In the genomic region with DNA sequence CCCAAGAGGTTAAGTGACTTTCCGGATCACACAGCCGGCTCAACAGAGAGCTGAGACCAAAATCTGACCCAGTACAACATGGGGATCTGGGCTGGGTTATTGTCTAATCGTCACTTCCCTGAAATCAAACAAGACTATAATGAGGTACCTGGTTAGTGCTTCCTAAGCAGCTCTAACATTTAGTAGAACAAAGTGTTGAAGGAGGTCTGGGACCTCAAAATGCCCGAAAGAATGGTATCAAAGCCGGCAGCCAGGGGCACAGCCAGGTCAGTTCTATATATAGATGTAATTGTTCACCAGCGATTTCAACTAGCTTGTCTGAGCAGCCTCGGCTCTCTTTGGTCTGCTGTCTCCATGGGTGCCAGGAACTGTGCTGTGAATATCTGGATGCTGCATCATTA, we compare ENCODE assay signal across 15 cellular contexts.
DNase-seq lines count a peak whose midpoint lies in the region; ATAC-seq and TF ChIP-seq lines count a peak whose summit lies in the region.
"Had no signal": no experiment of that assay in that cellular context is flagged by ENCODE, and none has a peak within 500 bp of the region (broad histone marks: within the 10 kb centered on the region; RNA-seq: fewer than 3 reads in every experiment).

No MANE protein-coding gene starts in this region.

- intact Hi-C loops in HCT116 (cut with micrococcal nuclease): no loop called here
- intact Hi-C loops in heart right ventricle (cut with DNase I): no loop called here

- peaks cover 26% of the 10 kb centered on the region for H3K9me3 Mint-ChIP-seq in nephron
- peaks cover 47% of the 10 kb centered on the region for H3K9me3 Mint-ChIP-seq in nephron progenitor cell

- POLR2A ChIA-PET in HCT116 (lab: Charles Lee): no interaction called here

- H3K9me3 ChIP-seq in HCT116 (ENCODE audit: control insufficient read depth in 1 of 2, insufficient read depth in 1 of 2, low read depth in 1 of 2, low read length in 2 of 2) (peaks cover 5 to 19% of the 10 kb centered on the region in 2 experiments; a peak in 2 of 4 replicates), heart right ventricle (peaks cover 0 to 29% (median 11%) of the 10 kb centered on the region in 11 donors), SJCRH30 (replicated peaks) (no peaks in the 10 kb centered on the region)

- peak overlapping the region; percentile 83 to 87 (median 85) for H3K27ac Mint-ChIP-seq in nephron
- H3K27ac Mint-ChIP-seq in nephron progenitor cell: no peak overlapping the region

- 0 out of 2 replicates have a peak overlapping the region, but pooled peaks have one; percentile 6 for H3K4me2 ChIP-seq in HCT116 (ENCODE audit: low read length)
- H3K4me2 ChIP-seq: A549 had no signal

- no peak for TF ChIP-seq POLR2A in HCT116 (IDR thresholded peaks at IDR 0.05; ENCODE audit: borderline replicate concordance, extremely low read depth, insufficient read depth, insufficient read length)

- H3K36me3 ChIP-seq in HCT116 (ENCODE audit: control insufficient read depth in 1 of 2, insufficient read depth in 2 of 2, low read length in 2 of 2): no peaks in the 10 kb centered on the region
- no peaks in the 10 kb centered on the region for H3K36me3 ChIP-seq in heart right ventricle
- no peaks in the 10 kb centered on the region for H3K36me3 ChIP-seq in SJCRH30

- H3K4me1 Mint-ChIP-seq in nephron (peaks cover 20% of the 10 kb centered on the region), nephron progenitor cell (peaks cover 64% of the 10 kb centered on the region)
- H3K4me1 Mint-ChIP-seq: CD14-positive monocyte had no signal

- CTCF ChIA-PET in HCT116 (lab: Charles Lee): no interaction called here

- H3K4me1 ChIP-seq in HCT116 (ENCODE audit: control insufficient read depth in 1 of 2, insufficient read depth in 2 of 2, low read length in 2 of 2): no peaks in the 10 kb centered on the region
- H3K4me1 ChIP-seq in heart right ventricle: peaks cover 10 to 32% (median 15%) of the 10 kb centered on the region in 9 donors
- peaks cover 8% of the 10 kb centered on the region; the same call in 1 of the 2 replicates for H3K4me1 ChIP-seq in SJCRH30
- H3K4me1 ChIP-seq: A549 had no signal

- H3K27me3 Mint-ChIP-seq in nephron (ENCODE audit: low read depth): peaks cover 12% of the 10 kb centered on the region
- peaks cover 23% of the 10 kb centered on the region for H3K27me3 Mint-ChIP-seq in nephron progenitor cell (ENCODE audit: low read depth, poor library complexity)

- H3K4me3 Mint-ChIP-seq in nephron (no peak overlapping the region), nephron progenitor cell (no peak overlapping the region)
- H3K4me3 Mint-ChIP-seq: CD14-positive monocyte had no signal

- RAD21 ChIA-PET in HCT116 (lab: Charles Lee; ENCODE audit: low non-redundant PET in 1 of 2, low total read pairs in 2 of 2, uncharacterized antibody in 2 of 2, unreplicated experiment in 2 of 2): no interaction called here

- ATAC-seq in HCT116 (no peak; the same call in 1 of the 2 replicates), heart right ventricle (peak in 7 of 8 donors; percentile 47 to 82 (median 76)), GM18520 (IDR thresholded peaks at IDR 0.05; ENCODE audit: unreplicated experiment) (no peak), GM21367 (IDR thresholded peaks at IDR 0.05; ENCODE audit: unreplicated experiment) (no peak)
- ATAC-seq: A549, GM12878 had no signal

- H3K27me3 ChIP-seq in HCT116 (ENCODE audit: insufficient read depth, low read length): no peaks in the 10 kb centered on the region
- no peaks in the 10 kb centered on the region for H3K27me3 ChIP-seq in heart right ventricle
- no peaks in the 10 kb centered on the region for H3K27me3 ChIP-seq in SJCRH30

- no peak for DNase-seq in HCT116 (ENCODE audit: low read depth, low spot score)
- DNase-seq in cardiac fibroblast (ENCODE audit: low read depth in 2 of 2): peak; percentile 54 to 59
- no peak for DNase-seq in heart right ventricle
- DNase-seq in nephron progenitor cell: no peak
- no peak for DNase-seq in SJCRH30
- DNase-seq: DMS53, NCI-H1436 treated with DMSO at 0.1 percent for 48 hours, NCI-H2081, NCI-H524 had no signal

- H4K20me1 ChIP-seq in HCT116 (ENCODE audit: insufficient read depth): no peaks in the 10 kb centered on the region

- no peaks in the 10 kb centered on the region for H3K9me2 ChIP-seq in HCT116 (ENCODE audit: insufficient read depth)

- TF ChIP-seq RAD21 in HCT116 (IDR thresholded peaks at IDR 0.05; ENCODE audit: low read depth): no peak

- H3K4me3 ChIP-seq in HCT116 (replicated peaks in 1 of 2; ENCODE audit: low read depth in 1 of 2, low read length in 2 of 2) (no peak overlapping the region), cardiac fibroblast (replicated peaks in 1 of 2; ENCODE audit: low read depth in 2 of 2, low read length in 2 of 2) (no peak overlapping the region), heart right ventricle (peak overlapping the region in 1 of 10 donors; percentile 6), SJCRH30 (no peak overlapping the region)
- H3K4me3 ChIP-seq: A549, GM12878 had no signal

- BruUV-seq in HCT116 (replicated peaks; lab: Mats Ljungman, UMichigan): no TSS peak

- H3K27ac ChIP-seq in HCT116 (ENCODE audit: low read depth, low read length): no peak overlapping the region
- H3K27ac ChIP-seq in heart right ventricle: peak overlapping the region; percentile 37 to 85 (median 74)
- H3K27ac ChIP-seq in SJCRH30: no peak overlapping the region
- H3K27ac ChIP-seq: A549 had no signal

- no peaks in the 10 kb centered on the region for H3K79me2 ChIP-seq in HCT116 (ENCODE audit: insufficient read depth, low read length)

- TF ChIP-seq CTCF in HCT116 (IDR thresholded peaks at IDR 0.05 in 2 of 3, conservative IDR thresholded peaks at IDR 0.05 in 1 of 3; ENCODE audit: borderline replicate concordance in 1 of 3, insufficient read depth in 1 of 3, low read depth in 2 of 3, low read length in 2 of 3) (no peak), cardiac fibroblast (IDR thresholded peaks at IDR 0.05; ENCODE audit: low read depth, low read length) (no peak), heart right ventricle (IDR thresholded peaks at IDR 0.05) (no peak), nephron (IDR thresholded peaks at IDR 0.05; ENCODE audit: unreplicated experiment in 3 of 3) (no peak), nephron progenitor cell (IDR thresholded peaks at IDR 0.05) (no peak)

- no peak overlapping the region for H2AFZ ChIP-seq in HCT116 (ENCODE audit: low read depth, low read length, poor library complexity, severe bottlenecking)

- H3K36me3 Mint-ChIP-seq in nephron (ENCODE audit: low read depth) (peaks cover 4% of the 10 kb centered on the region), nephron progenitor cell (ENCODE audit: low read depth) (peaks cover 10% of the 10 kb centered on the region)
- H3K36me3 Mint-ChIP-seq: CD14-positive monocyte had no signal

- 11 to 14% methylated on average over 7 of the region's 7 CpGs for WGBS in heart right ventricle, 2 donors

- no peak overlapping the region for H3K9ac ChIP-seq in HCT116 (ENCODE audit: low read length)

TF ChIP-seq in HCT116, 20 proteins besides CTCF, POLR2A, EP300 and RAD21:
- TF ChIP-seq SIN3A (IDR thresholded peaks at IDR 0.05; ENCODE audit: low read depth) (no peak), CEBPB (IDR thresholded peaks at IDR 0.05; ENCODE audit: low read depth) (no peak), POLR2AphosphoS5 (IDR thresholded peaks at IDR 0.05; ENCODE audit: low read depth, low read length) (no peak)

Comparison
In these comparisons a context has a peak if more than half of its experiments do, and no peak if none do; other contexts are left out.
1. ATAC-seq: peak in heart right ventricle (7 of 8); none in HCT116 (single experiment), GM18520 (single experiment) and GM21367 (single experiment).
2. DNase-seq: peak in cardiac fibroblast (2 of 2); none in HCT116 (single experiment), heart right ventricle (0 of 2), nephron progenitor cell (single experiment) and SJCRH30 (0 of 2).
3. H3K27ac ChIP-seq: peak in heart right ventricle (10 of 10); none in HCT116 (single experiment) and SJCRH30 (single experiment).